30 cellular contexts compared by ENCODE assay signal in genomic region chr12:28558232-28558631, GRCh38.
"Had no signal": no experiment of that assay in that cellular context is flagged by ENCODE, and none has a peak within 500 bp of the region (broad histone marks: within the 10 kb centered on the region; RNA-seq: fewer than 3 reads in every experiment).

No MANE protein-coding gene starts in this region.

- H3K36me3 ChIP-seq: brain microvascular endothelial cell, esophagus muscularis mucosa, gastrocnemius medialis, WERI-Rb-1 had no signal

- H3K27me3 ChIP-seq: brain microvascular endothelial cell, esophagus muscularis mucosa, foreskin keratinocyte, gastrocnemius medialis, heart left ventricle had no signal

- H3K27ac ChIP-seq: brain microvascular endothelial cell, esophagus muscularis mucosa, foreskin keratinocyte, gastrocnemius medialis, heart left ventricle, WERI-Rb-1 had no signal

- H3K4me3 ChIP-seq: esophagus muscularis mucosa, gastrocnemius medialis, heart left ventricle had no signal

- DNase-seq: activated B cell treated with CpG ODN at 0.5 μM for 24 hours; activated CD4-positive, alpha-beta T cell treated with anti-CD3 and anti-CD28 coated beads for 48 hours; activated CD4-positive, alpha-beta T cell treated with anti-CD3 and anti-CD28 coated beads, Interleukin-2, amount 50 U/mL, for 1 hour; activated CD4-positive, alpha-beta T cell treated with anti-CD3 and anti-CD28 coated beads, Interleukin-2, amount 50 U/mL, for 48 hours; activated CD8-positive, alpha-beta memory T cell treated with anti-CD3 and anti-CD28 coated beads for 24 hours; activated CD8-positive, alpha-beta memory T cell treated with anti-CD3 and anti-CD28 coated beads, Interleukin-2, amount 50 U/mL, for 4 hours; activated CD8-positive, alpha-beta T cell treated with anti-CD3 and anti-CD28 coated beads for 36 hours; activated effector memory CD4-positive, alpha-beta T cell treated with anti-CD3 and anti-CD28 coated beads, Interleukin-2, amount 50 U/mL, for 16 hours; activated naive CD4-positive, alpha-beta T cell treated with anti-CD3 and anti-CD28 coated beads, Interleukin-2, amount 10 ng/mL, durations not matched to agents 7 days and 5 days; activated T-cell treated with anti-CD3 and anti-CD28 coated beads, Interleukin-2, amount 50 U/mL, for 1 hour; activated T-cell treated with anti-CD3 and anti-CD28 coated beads, Interleukin-2, amount 50 U/mL, for 48 hours; amniotic stem cell; anterior cingulate cortex; brain microvascular endothelial cell; caudate nucleus; cortex of kidney; dermis blood vessel endothelial cell; effector CD4-positive, alpha-beta T cell; effector memory CD8-positive, alpha-beta T cell; erythroblast; foreskin keratinocyte; gastrocnemius medialis; glutamatergic neuron; heart left ventricle; T-helper 1 cell; T-helper 17 cell; T1000; WERI-Rb-1 had no signal

- H3K4me1 ChIP-seq: foreskin keratinocyte, gastrocnemius medialis had no signal

- ATAC-seq: activated CD4-positive, CD25-positive, alpha-beta regulatory T cell treated with anti-CD3 and anti-CD28 coated beads, Interleukin-2, amount 50 U/mL, for 24 hours; activated CD8-positive, alpha-beta T cell treated with anti-CD3 and anti-CD28 coated beads for 36 hours; effector memory CD8-positive, alpha-beta T cell; foreskin keratinocyte; gastrocnemius medialis; T-helper 17 cell had no signal

- H3K9me3 ChIP-seq: esophagus muscularis mucosa, gastrocnemius medialis, heart left ventricle had no signal
